In the genomic region with DNA sequence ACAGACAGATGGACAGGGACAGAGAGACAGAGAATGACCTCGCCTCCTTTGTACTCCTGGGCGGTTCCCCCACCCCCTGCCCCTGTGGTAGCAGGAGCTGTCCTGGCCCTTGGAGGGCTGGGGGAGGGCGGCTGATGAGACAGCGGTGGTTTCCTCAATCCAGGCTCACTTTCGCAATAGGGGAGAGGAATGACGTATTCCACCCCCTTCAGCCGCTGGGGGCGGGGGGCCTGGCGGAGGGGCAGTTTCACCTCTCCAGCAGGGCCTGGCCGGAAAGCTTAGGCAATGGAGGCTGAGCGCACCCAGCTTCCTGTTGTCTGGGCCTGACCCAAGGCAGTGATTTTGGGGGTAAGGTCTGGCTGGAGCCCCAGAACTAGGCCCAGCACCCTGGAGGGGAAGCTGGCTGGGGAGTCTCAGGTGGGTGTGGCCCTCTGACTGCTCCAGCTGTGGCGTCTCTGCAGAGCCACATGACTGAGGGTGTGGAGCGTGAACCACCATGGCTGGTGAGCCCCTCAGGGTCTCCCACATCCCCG, we compare ENCODE assay signal across 1 cellular context.
A peak's percentile ranks its signal among the peaks of the same experiment; 100 is the strongest.
TF ChIP-seq lines count a peak whose summit lies in the region.

No MANE protein-coding gene starts in this region.

TF ChIP-seq in GM12878, 131 proteins besides CTCF, POLR2A, EP300 and RAD21 (continued from another document):
- TF ChIP-seq ELK1 (IDR thresholded peaks at IDR 0.05; ENCODE audit: low read depth, low read length) = no peak; the same call in none of the 2 replicates
- peak; percentile 33 for TF ChIP-seq MEF2B (IDR thresholded peaks at IDR 0.05; ENCODE audit: partially characterized antibody, poor library complexity, severe bottlenecking)
- TF ChIP-seq NBN (IDR thresholded peaks at IDR 0.05) = peak; percentile 83
- TF ChIP-seq CBX3 (IDR thresholded peaks at IDR 0.05; ENCODE audit: borderline replicate concordance, low read depth) = no peak
- TF ChIP-seq CHD2 (IDR thresholded peaks at IDR 0.05; ENCODE audit: borderline replicate concordance, low read depth, low read length) = peak; percentile 89
- peak; percentile 32; the same call in 1 of the 2 replicates for TF ChIP-seq HCFC1 (IDR thresholded peaks at IDR 0.05; ENCODE audit: low read length)
- TF ChIP-seq ZNF592 (IDR thresholded peaks at IDR 0.05) = 0 out of 2 replicates have a peak, but pooled peaks have one; percentile 53
- TF ChIP-seq BCL3 (IDR thresholded peaks at IDR 0.05; ENCODE audit: borderline replicate concordance, insufficient read depth, low read depth, low read length, poor library complexity, severe bottlenecking) = peak; percentile 81
- peak; percentile 67 for TF ChIP-seq KLF5 (IDR thresholded peaks at IDR 0.05; ENCODE audit: partially characterized antibody)
- peak; percentile 88 for TF ChIP-seq PAX5 (IDR thresholded peaks at IDR 0.05; ENCODE audit: borderline replicate concordance, low read depth, low read length)
- no peak for TF ChIP-seq PAX8 (IDR thresholded peaks at IDR 0.05)
- no peak for TF ChIP-seq ZZZ3 (IDR thresholded peaks at IDR 0.05; ENCODE audit: control insufficient read depth, insufficient read length, low read depth)
- no peak for TF ChIP-seq RBBP5 (conservative IDR thresholded peaks at IDR 0.05)
- peak; percentile 79; the same call in 1 of the 2 replicates for TF ChIP-seq CBFB (IDR thresholded peaks at IDR 0.05; ENCODE audit: low read depth)
- no peak for TF ChIP-seq HDAC2 (IDR thresholded peaks at IDR 0.05)
- 0 out of 2 replicates have a peak, but pooled peaks have one; percentile 15 for TF ChIP-seq REST (IDR thresholded peaks at IDR 0.05; ENCODE audit: low read depth, low read length)
- peak in 1 of 2 experiments; percentile 97; a peak in 2 of 4 replicates for TF ChIP-seq CEBPB (IDR thresholded peaks at IDR 0.05; ENCODE audit: borderline replicate concordance in 1 of 2, low read depth in 2 of 2, low read length in 2 of 2)
- TF ChIP-seq TAF1 (IDR thresholded peaks at IDR 0.05; ENCODE audit: borderline replicate concordance, low read depth, low read length) = peak; percentile 39; the same call in 1 of the 2 replicates
- TF ChIP-seq BHLHE40 (IDR thresholded peaks at IDR 0.05; ENCODE audit: borderline replicate concordance in 1 of 2, low read depth in 2 of 2, low read length in 1 of 2) = peak; percentile 50 to 58; a peak in 2 of 4 replicates
- no peak for TF ChIP-seq E2F8 (IDR thresholded peaks at IDR 0.05; ENCODE audit: low read depth, partially characterized antibody)
TF ChIP-seq in GM12878: peak in this region for 56.
